In genomic region chr2:147843421-147843863, GRCh38 we compare ENCODE assay signal across 8 cellular contexts. TPM values are rescaled to one million over a fixed set of nuclear protein-coding genes. Genes with fewer than 3 reads are reported as not detected.
DNase-seq lines count a peak whose midpoint lies in the region; ATAC-seq, FAIRE-seq and TF ChIP-seq lines count a peak whose summit lies in the region.

No MANE protein-coding gene starts in this region.

- H3K4me1 ChIP-seq in keratinocyte (ENCODE audit: control insufficient read depth, extremely low read depth, insufficient read depth, low read length), result peaks cover 6% of the 10 kb centered on the region

- no peaks in the 10 kb centered on the region for H3K9me1 ChIP-seq in keratinocyte (ENCODE audit: control insufficient read depth, extremely low read depth, insufficient read depth, low read length)

- H4K20me1 ChIP-seq in keratinocyte (ENCODE audit: control insufficient read depth, extremely low read depth, insufficient read depth, low read length), result peaks cover 2% of the 10 kb centered on the region

- H3K27me3 ChIP-seq in keratinocyte (ENCODE audit: control insufficient read depth, extremely low read depth, insufficient read depth, low read length), result no peaks in the 10 kb centered on the region

- peak overlapping the region; percentile 74 to 90 (median 79) for H3K4me3 ChIP-seq in keratinocyte (ENCODE audit: control insufficient read depth in 2 of 3, extremely low read depth in 1 of 3, insufficient read depth in 2 of 3, low read depth in 1 of 3, low read length in 3 of 3)

- FAIRE-seq in keratinocyte (lab: Jason Lieb, UNC), result peak; percentile 48

- peaks cover 21% of the 10 kb centered on the region for H3K4me1 Mint-ChIP-seq in T-helper 1 cell treated with Interleukin-12 subunit alpha and Interleukin-12 subunit beta and Interleukin-4 antibody, amounts not matched to agents 30 μg/mL and 1 μg/mL, for 36 hours (ENCODE audit: low read depth)
- H3K4me1 Mint-ChIP-seq in activated naive CD8-positive, alpha-beta T cell (ENCODE audit: low read depth), result peaks cover 34% of the 10 kb centered on the region

- H3K27me3 Mint-ChIP-seq in T-helper 1 cell treated with Interleukin-12 subunit alpha and Interleukin-12 subunit beta and Interleukin-4 antibody, amounts not matched to agents 30 μg/mL and 1 μg/mL, for 36 hours (ENCODE audit: low read depth), result peaks cover 78% of the 10 kb centered on the region
- peaks cover 17% of the 10 kb centered on the region for H3K27me3 Mint-ChIP-seq in activated naive CD8-positive, alpha-beta T cell

- no peak for TF ChIP-seq CTCF in keratinocyte (optimal IDR thresholded peaks at IDR 0.05 in 1 of 3, IDR thresholded peaks at IDR 0.05 in 1 of 3, conservative IDR thresholded peaks at IDR 0.05 in 1 of 3; ENCODE audit: extremely low read depth in 1 of 3, insufficient read depth in 2 of 3, low read length in 3 of 3)

- H3K36me3 Mint-ChIP-seq in T-helper 1 cell treated with Interleukin-12 subunit alpha and Interleukin-12 subunit beta and Interleukin-4 antibody, amounts not matched to agents 30 μg/mL and 1 μg/mL, for 36 hours (ENCODE audit: low read depth), result no peaks in the 10 kb centered on the region
- H3K36me3 Mint-ChIP-seq in activated naive CD8-positive, alpha-beta T cell, result peaks cover 7% of the 10 kb centered on the region

- ATAC-seq in HG03097 (IDR thresholded peaks at IDR 0.05; ENCODE audit: low FRiP score, unreplicated experiment), result no peak
- ATAC-seq in HG02759 (IDR thresholded peaks at IDR 0.05; ENCODE audit: unreplicated experiment), result no peak

- DNase-seq in T-helper 1 cell (no peak), keratinocyte (ENCODE audit: low read depth, low spot score) (no peak), DMS53 treated with DMSO at 0.1 percent for 48 hours (lab: John Stamatoyannopoulos, UW; ENCODE audit: unreplicated experiment) (no peak)

- H3K9me3 Mint-ChIP-seq in T-helper 1 cell treated with Interleukin-12 subunit alpha and Interleukin-12 subunit beta and Interleukin-4 antibody, amounts not matched to agents 30 μg/mL and 1 μg/mL, for 36 hours, result no peaks in the 10 kb centered on the region
- H3K9me3 Mint-ChIP-seq in activated naive CD8-positive, alpha-beta T cell (ENCODE audit: low read depth), result no peaks in the 10 kb centered on the region

- peak overlapping the region; percentile 92 for H2AFZ ChIP-seq in keratinocyte (ENCODE audit: control insufficient read depth, low read length)

- H3K27ac ChIP-seq in keratinocyte (ENCODE audit: control insufficient read depth, insufficient read depth, low read length) (peak overlapping the region; percentile 83), temporal lobe (ENCODE audit: low read depth, low read length) (peak overlapping the region; percentile 91)

- H3K27ac Mint-ChIP-seq in T-helper 1 cell treated with Interleukin-12 subunit alpha and Interleukin-12 subunit beta and Interleukin-4 antibody, amounts not matched to agents 30 μg/mL and 1 μg/mL, for 36 hours, result no peak overlapping the region
- peak overlapping the region; percentile 59 for H3K27ac Mint-ChIP-seq in activated naive CD8-positive, alpha-beta T cell

- dilution Hi-C loops in keratinocyte (cut with MboI; ENCODE audit: extremely low pct_ligation_motif_present, low sequenced_read_pairs), result no loop called here

- peak overlapping the region; percentile 74 for H3K4me3 Mint-ChIP-seq in T-helper 1 cell treated with Interleukin-12 subunit alpha and Interleukin-12 subunit beta and Interleukin-4 antibody, amounts not matched to agents 30 μg/mL and 1 μg/mL, for 36 hours
- H3K4me3 Mint-ChIP-seq in activated naive CD8-positive, alpha-beta T cell, result peak overlapping the region; percentile 83

- H3K36me3 ChIP-seq in keratinocyte (ENCODE audit: control insufficient read depth in 2 of 2, extremely low read depth in 1 of 2, insufficient read depth in 2 of 2, low read length in 2 of 2), result no peaks in the 10 kb centered on the region

- H3K4me2 ChIP-seq in keratinocyte (ENCODE audit: control insufficient read depth, extremely low read depth, insufficient read depth, low read depth, low read length), result peak overlapping the region; percentile 84

- H3K9ac ChIP-seq in keratinocyte (ENCODE audit: control insufficient read depth, extremely low read depth, insufficient read depth, low read length), result peak overlapping the region; percentile 90

- H3K79me2 ChIP-seq in keratinocyte (ENCODE audit: control insufficient read depth, insufficient read depth, low read length), result peaks cover 33% of the 10 kb centered on the region

- no peaks in the 10 kb centered on the region for H3K9me3 ChIP-seq in keratinocyte (ENCODE audit: control insufficient read depth, low read depth, low read length)

RNA-seq across cellular contexts. Expression of gene ACVR2A, which starts 1.4 kb away (rescaled TPM):
- 4.5 to 6.6 TPM (median 5.5 TPM) in 3 replicates for polyA plus RNA-seq in keratinocyte
- 12.3 TPM for polyA plus RNA-seq in keratinocyte (2011; ENCODE audit: low read depth)
- polyA plus RNA-seq in keratinocyte (2011; cell fraction: cytosol; rRNA removed), result 1.6 and 2.9 TPM in 2 replicates
- 13.5 and 20.5 TPM in 2 replicates for polyA plus RNA-seq in keratinocyte (2011; cell fraction: nucleus; rRNA removed)
- polyA plus RNA-seq in keratinocyte (2012; ENCODE audit: low replicate concordance), result 3.7 and 9.1 TPM in 2 replicates
- polyA minus RNA-seq in keratinocyte, result 4.4 to 15.9 TPM (median 14.0 TPM) in 3 replicates
- 6.3 TPM for polyA minus RNA-seq in keratinocyte (2011; cell fraction: cytosol; rRNA and poly(A)+ RNA removed)
- polyA minus RNA-seq in keratinocyte (2011; cell fraction: nucleus; rRNA and poly(A)+ RNA removed), result 12.7 and 33.2 TPM in 2 replicates
- total RNA-seq in temporal lobe, result 88.3 TPM
